In the genomic region with DNA sequence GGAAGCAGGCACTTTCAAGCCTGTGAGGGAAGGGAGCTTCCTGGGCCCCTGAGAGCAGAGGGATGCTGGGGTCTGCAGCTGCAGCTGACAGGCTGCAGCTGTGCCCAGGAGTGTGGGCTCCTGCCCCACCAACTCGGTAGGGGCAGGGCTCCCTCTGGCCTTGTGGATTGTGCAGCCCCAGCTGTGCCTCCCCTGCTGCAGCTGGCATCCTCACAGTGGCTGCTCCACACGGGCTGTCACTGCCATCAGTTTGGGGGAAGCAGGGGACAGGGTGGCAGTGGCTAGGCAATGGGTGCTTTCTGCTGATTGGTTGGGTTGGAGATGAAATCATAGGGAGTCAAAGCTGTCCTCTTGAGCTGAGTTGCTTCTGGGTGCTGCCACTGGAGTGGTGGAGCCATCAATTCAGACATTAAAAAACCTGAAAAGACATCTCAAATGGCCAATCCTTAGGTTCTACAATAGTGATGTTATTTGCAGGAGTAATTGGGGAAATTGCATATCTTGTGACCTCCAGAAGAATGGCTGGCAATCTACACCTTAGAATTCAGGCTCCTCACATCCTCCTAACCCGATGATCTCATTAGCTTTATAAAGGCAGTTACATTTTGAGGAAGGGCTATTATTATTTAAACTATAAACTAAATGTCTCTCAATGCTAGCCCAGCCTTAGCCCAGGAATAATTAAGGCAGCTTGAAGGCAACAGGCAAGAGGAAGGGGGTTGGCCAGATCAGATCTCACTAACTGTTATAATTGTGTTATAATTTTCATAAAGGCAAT, we compare ENCODE assay signal across 1 cellular context.
TF ChIP-seq lines count a peak whose summit lies in the region.

No MANE protein-coding gene starts in this region.

TF ChIP-seq in GM23338, 12 proteins besides CTCF, POLR2A, EP300 and RAD21 (continued from another document):
- TF ChIP-seq ZNF114 (CRISPR knock-in tag; IDR thresholded peaks at IDR 0.05) = no peak
